8 cellular contexts compared by ENCODE assay signal in genomic region chr17:4554441-4554996, GRCh38. TPM values are rescaled to one million over a fixed set of nuclear protein-coding genes. Genes with fewer than 3 reads are reported as not detected.
A peak's percentile ranks its signal among the peaks of the same experiment; 100 is the strongest.
DNase-seq lines count a peak whose midpoint lies in the region; ATAC-seq, FAIRE-seq and TF ChIP-seq lines count a peak whose summit lies in the region.

No MANE protein-coding gene starts in this region.

- peak overlapping the region; percentile 97 for H3K27ac Mint-ChIP-seq in mesothelial cell of epicardium

- intact Hi-C loops in breast epithelium (cut with DNase I; ENCODE audit: low total_unique reads), result no loop called here

- no peaks in the 10 kb centered on the region for H3K9me3 Mint-ChIP-seq in mesothelial cell of epicardium

- H3K36me3 ChIP-seq in breast epithelium, result no peaks in the 10 kb centered on the region

- TF ChIP-seq RAD21 in A549 (conservative IDR thresholded peaks at IDR 0.05 in 1 of 2, IDR thresholded peaks at IDR 0.05 in 1 of 2), result no peak

- CTCF ChIA-PET in A549 (lab: Yijun Ruan, JAX), result interaction anchor here (0.8 to 5.9 kb wide), 6 partner anchors 11 to 71 kb away, joined by 3 to 78 read pairs (median 4); no protein-coding TSS in a partner anchor

- WGBS in A549 (ENCODE audit: missing lambda C conversion rate), result 18% methylated on average over 10 of the region's 18 CpGs

- ATAC-seq in A549 (peak; percentile 0 to 18; a peak in 3 of 6 replicates), HG02623 (IDR thresholded peaks at IDR 0.05; ENCODE audit: unreplicated experiment) (peak; percentile 8)

- no peaks in the 10 kb centered on the region for H3K27me3 Mint-ChIP-seq in mesothelial cell of epicardium (ENCODE audit: low read depth)

- H3K4me1 ChIP-seq in A549 (peaks cover 23% of the 10 kb centered on the region), breast epithelium (peaks cover 7 to 31% of the 10 kb centered on the region in 2 donors)

- no peak for TF ChIP-seq EP300 in A549 (IDR thresholded peaks at IDR 0.05)

- H3K9me3 ChIP-seq in A549 (no peaks in the 10 kb centered on the region), breast epithelium (no peaks in the 10 kb centered on the region)

- DNase-seq in A549 (ENCODE audit: low read depth in 1 of 2, low spot score in 1 of 2), result no peak
- DNase-seq in breast epithelium (ENCODE audit: low spot score in 2 of 2), result no peak
- peak in 1 of 2 experiments; percentile 18 for DNase-seq in mesothelial cell of epicardium (ENCODE audit: low spot score in 2 of 2, unreplicated experiment in 2 of 2)
- no peak for DNase-seq in GDM1 (lab: John Stamatoyannopoulos, UW)
- DNase-seq in NCI-H526 (lab: John Stamatoyannopoulos, UW), result no peak
- no peak for DNase-seq in activated CD4-positive, alpha-beta T cell treated with anti-CD3 and anti-CD28 coated beads for 1 hour
- no peak for DNase-seq in NOMO-1 treated with dmso at 0.1 percent for 144 hours (lab: John Stamatoyannopoulos, UW; ENCODE audit: unreplicated experiment)

- no peaks in the 10 kb centered on the region for H3K27me3 ChIP-seq in breast epithelium

- H3K27ac ChIP-seq in A549, result peak overlapping the region; percentile 84 to 89
- peak overlapping the region; percentile 78 to 83 for H3K27ac ChIP-seq in breast epithelium

- POLR2A ChIA-PET in A549 (lab: Yijun Ruan, JAX), result interaction anchor here (1.3 to 2.3 kb wide), 3 partner anchors 11 to 56 kb away, joined by 3 to 13 read pairs (median 4); partner anchors contain the start of gene SPNS2

- H3K4me1 Mint-ChIP-seq in mesothelial cell of epicardium, result peaks cover 28% of the 10 kb centered on the region

- TF ChIP-seq POLR2A in A549 (IDR thresholded peaks at IDR 0.05; ENCODE audit: low read length) (no peak), breast epithelium (IDR thresholded peaks at IDR 0.05) (no peak)

- no peak for FAIRE-seq in A549 (lab: Jason Lieb, UNC)

- peaks cover 11% of the 10 kb centered on the region for H3K36me3 Mint-ChIP-seq in mesothelial cell of epicardium

- peak overlapping the region; percentile 90 for H3K4me3 Mint-ChIP-seq in mesothelial cell of epicardium

- H3K4me2 ChIP-seq in A549, result peak overlapping the region; percentile 87

- H3K4me3 ChIP-seq in A549 (peak overlapping the region; percentile 92), breast epithelium (peak overlapping the region; percentile 71 to 93 (median 88))

- no peak for TF ChIP-seq CTCF in A549 (IDR thresholded peaks at IDR 0.05)
- no peak for TF ChIP-seq CTCF in breast epithelium (IDR thresholded peaks at IDR 0.05)
- TF ChIP-seq CTCF in mesothelial cell of epicardium (IDR thresholded peaks at IDR 0.05; ENCODE audit: unreplicated experiment), result no peak

TF ChIP-seq in A549, 52 proteins besides CTCF, POLR2A, EP300 and RAD21:
- TF ChIP-seq ESRRA (IDR thresholded peaks at IDR 0.05; ENCODE audit: borderline replicate concordance, low read length) (no peak), EHF (CRISPR knock-in tag; IDR thresholded peaks at IDR 0.05) (no peak), NR3C1 (IDR thresholded peaks at IDR 0.05) (no peak), PHF8 (IDR thresholded peaks at IDR 0.05; ENCODE audit: borderline replicate concordance, low read depth) (no peak), MYC (IDR thresholded peaks at IDR 0.05; ENCODE audit: borderline replicate concordance, low read length) (no peak), RARB (CRISPR knock-in tag; IDR thresholded peaks at IDR 0.05) (no peak)
- TF ChIP-seq, protein P1, sequence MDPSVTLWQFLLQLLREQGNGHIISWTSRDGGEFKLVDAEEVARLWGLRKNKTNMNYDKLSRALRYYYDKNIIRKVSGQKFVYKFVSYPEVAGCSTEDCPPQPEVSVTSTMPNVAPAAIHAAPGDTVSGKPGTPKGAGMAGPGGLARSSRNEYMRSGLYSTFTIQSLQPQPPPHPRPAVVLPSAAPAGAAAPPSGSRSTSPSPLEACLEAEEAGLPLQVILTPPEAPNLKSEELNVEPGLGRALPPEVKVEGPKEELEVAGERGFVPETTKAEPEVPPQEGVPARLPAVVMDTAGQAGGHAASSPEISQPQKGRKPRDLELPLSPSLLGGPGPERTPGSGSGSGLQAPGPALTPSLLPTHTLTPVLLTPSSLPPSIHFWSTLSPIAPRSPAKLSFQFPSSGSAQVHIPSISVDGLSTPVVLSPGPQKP (IDR thresholded peaks at IDR 0.05; ENCODE audit: low read depth, low read length), result no peak

RNA-seq across cellular contexts. Expression of gene MYBBP1A, which starts 0.7 kb away (rescaled TPM):
- polyA plus RNA-seq in A549 (2011; rRNA removed) (39.7 and 42.9 TPM in 2 replicates), A549 (2017; fragmentation: RNase III; extraction: RNeasy Plus Mini Kit Qiagen cat#74134 plus additional on column Dnase treatment) (95.0 to 103 TPM (median 95.1 TPM) in 3 replicates)
- polyA plus RNA-seq in A549 (2012; cell fraction: cytosol; rRNA removed), result 86.5 and 99.2 TPM in 2 replicates
- 314 and 436 TPM in 2 replicates for polyA plus RNA-seq in A549 (2012; cell fraction: nucleus; rRNA removed)
- 70.5 and 108 TPM in 2 replicates for polyA minus RNA-seq in A549 (2011; rRNA and poly(A)+ RNA removed)
- total RNA-seq in breast epithelium (10 to 100 TPM; 26.9 to 61.6 (median 50.1) TPM), mesothelial cell of epicardium (69.5 to 74.6 TPM (median 73.5 TPM) in 3 replicates)

RNA-seq across cellular contexts. Expression of gene GGT6, which starts 5.9 kb away (rescaled TPM):
- polyA plus RNA-seq in A549 (2011; rRNA removed), result not detected in 2 replicates
- 0.01 TPM in 1 of 2 replicates, not detected in the other for polyA plus RNA-seq in A549 (2012; cell fraction: cytosol; rRNA removed)
- not detected in 2 replicates for polyA plus RNA-seq in A549 (2012; cell fraction: nucleus; rRNA removed)
- not detected in 3 replicates for polyA plus RNA-seq in A549 (2017; fragmentation: RNase III; extraction: RNeasy Plus Mini Kit Qiagen cat#74134 plus additional on column Dnase treatment)
- polyA minus RNA-seq in A549 (2011; rRNA and poly(A)+ RNA removed), result not detected in 2 replicates
- 10 to 100 TPM in 2 of 3 donors, not detected in 1; 12.8 to 33.8 TPM for total RNA-seq in breast epithelium
- 0.09 to 0.27 TPM (median 0.22 TPM) in 3 replicates for total RNA-seq in mesothelial cell of epicardium

RNA-seq across cellular contexts. Expression of gene SMTNL2, which starts 29.8 kb away (rescaled TPM):
- 0.05 and 0.07 TPM in 2 replicates for polyA plus RNA-seq in A549 (2011; rRNA removed)
- polyA plus RNA-seq in A549 (2012; cell fraction: cytosol; rRNA removed), result 0.05 and 0.08 TPM in 2 replicates
- polyA plus RNA-seq in A549 (2012; cell fraction: nucleus; rRNA removed), result 0.13 and 0.14 TPM in 2 replicates
- 0.06 to 0.21 TPM (median 0.10 TPM) in 3 replicates for polyA plus RNA-seq in A549 (2017; fragmentation: RNase III; extraction: RNeasy Plus Mini Kit Qiagen cat#74134 plus additional on column Dnase treatment)
- 0.08 and 0.15 TPM in 2 replicates for polyA minus RNA-seq in A549 (2011; rRNA and poly(A)+ RNA removed)
- total RNA-seq in breast epithelium, result 1 to 10 TPM in 1 of 3 donors, under 1 TPM in 2; 0.16 to 1.8 (median 0.98) TPM
- total RNA-seq in mesothelial cell of epicardium, result 64.8 to 68.2 TPM (median 65.7 TPM) in 3 replicates

RNA-seq across cellular contexts. Expression of gene SPNS2, which starts 55.8 kb away (rescaled TPM):
- polyA plus RNA-seq in A549 (2011; rRNA removed) (0.25 and 0.27 TPM in 2 replicates), A549 (2017; fragmentation: RNase III; extraction: RNeasy Plus Mini Kit Qiagen cat#74134 plus additional on column Dnase treatment) (0.13 to 0.46 TPM (median 0.38 TPM) in 3 replicates)
- polyA plus RNA-seq in A549 (2012; cell fraction: cytosol; rRNA removed), result 0.03 and 0.09 TPM in 2 replicates
- 0.05 and 0.11 TPM in 2 replicates for polyA plus RNA-seq in A549 (2012; cell fraction: nucleus; rRNA removed)
- polyA minus RNA-seq in A549 (2011; rRNA and poly(A)+ RNA removed), result 0.29 and 1.3 TPM in 2 replicates
- total RNA-seq in breast epithelium (10 to 100 TPM in 2 of 3 donors, 1 to 10 TPM in 1; 5.3 to 14.1 (median 11.5) TPM), mesothelial cell of epicardium (12.2 to 13.7 TPM (median 13.2 TPM) in 3 replicates)

Comparison
In these comparisons a context has a peak if more than half of its experiments do, and no peak if none do; other contexts are left out.
1. RNA of gene SMTNL2, which starts 29.8 kb away (total RNA-seq): 64.8 to 68.2 TPM in mesothelial cell of epicardium; 0.16 to 1.8 TPM in breast epithelium; every median in the first group is over 10 times any median in the second.